1 cellular context compared by ENCODE assay signal in the genomic region with DNA sequence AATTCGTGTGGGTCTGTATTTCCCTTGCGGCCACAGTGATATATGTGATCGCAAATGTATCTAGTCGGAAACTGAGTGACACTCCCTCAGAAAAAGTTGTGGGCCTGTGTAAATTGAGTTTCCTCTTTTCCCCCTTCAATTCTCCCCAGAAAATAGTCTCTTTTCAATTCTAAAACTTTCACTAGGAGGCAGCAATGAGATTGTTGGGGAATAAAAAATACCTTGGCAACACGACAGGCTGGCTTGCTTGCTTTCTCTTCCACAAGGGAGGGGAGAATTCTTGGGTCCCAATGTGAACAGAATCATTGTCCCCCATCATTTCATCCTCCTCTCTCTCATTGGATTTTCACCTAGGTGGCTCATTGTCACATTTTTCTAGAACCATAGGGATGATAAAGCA.
TF ChIP-seq lines count a peak whose summit lies in the region.

No MANE protein-coding gene starts in this region.

TF ChIP-seq in HCT116, 20 proteins besides CTCF, POLR2A, EP300 and RAD21 (continued from another document):
- TF ChIP-seq, protein P1, sequence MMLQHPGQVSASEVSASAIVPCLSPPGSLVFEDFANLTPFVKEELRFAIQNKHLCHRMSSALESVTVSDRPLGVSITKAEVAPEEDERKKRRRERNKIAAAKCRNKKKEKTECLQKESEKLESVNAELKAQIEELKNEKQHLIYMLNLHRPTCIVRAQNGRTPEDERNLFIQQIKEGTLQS (IDR thresholded peaks at IDR 0.05), result no peak
- TF ChIP-seq, protein P2, sequence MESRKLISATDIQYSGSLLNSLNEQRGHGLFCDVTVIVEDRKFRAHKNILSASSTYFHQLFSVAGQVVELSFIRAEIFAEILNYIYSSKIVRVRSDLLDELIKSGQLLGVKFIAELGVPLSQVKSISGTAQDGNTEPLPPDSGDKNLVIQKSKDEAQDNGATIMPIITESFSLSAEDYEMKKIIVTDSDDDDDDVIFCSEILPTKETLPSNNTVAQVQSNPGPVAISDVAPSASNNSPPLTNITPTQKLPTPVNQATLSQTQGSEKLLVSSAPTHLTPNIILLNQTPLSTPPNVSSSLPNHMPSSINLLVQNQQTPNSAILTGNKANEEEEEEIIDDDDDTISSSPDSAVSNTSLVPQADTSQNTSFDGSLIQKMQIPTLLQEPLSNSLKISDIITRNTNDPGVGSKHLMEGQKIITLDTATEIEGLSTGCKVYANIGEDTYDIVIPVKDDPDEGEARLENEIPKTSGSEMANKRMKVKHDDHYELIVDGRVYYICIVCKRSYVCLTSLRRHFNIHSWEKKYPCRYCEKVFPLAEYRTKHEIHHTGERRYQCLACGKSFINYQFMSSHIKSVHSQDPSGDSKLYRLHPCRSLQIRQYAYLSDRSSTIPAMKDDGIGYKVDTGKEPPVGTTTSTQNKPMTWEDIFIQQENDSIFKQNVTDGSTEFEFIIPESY (IDR thresholded peaks at IDR 0.05; ENCODE audit: extremely low read depth, insufficient replicate concordance, low read length), result no peak
- TF ChIP-seq, protein P3, sequence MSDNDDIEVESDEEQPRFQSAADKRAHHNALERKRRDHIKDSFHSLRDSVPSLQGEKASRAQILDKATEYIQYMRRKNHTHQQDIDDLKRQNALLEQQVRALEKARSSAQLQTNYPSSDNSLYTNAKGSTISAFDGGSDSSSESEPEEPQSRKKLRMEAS (IDR thresholded peaks at IDR 0.05), result no peak
TF ChIP-seq in HCT116: peak in this region for 0.
